1 cellular context compared by ENCODE assay signal in genomic region chr3:133753779-133754164, GRCh38.
A peak's percentile ranks its signal among the peaks of the same experiment; 100 is the strongest.
TF ChIP-seq lines count a peak whose summit lies in the region.

No MANE protein-coding gene starts in this region.

TF ChIP-seq in K562, 482 proteins besides CTCF, POLR2A, EP300 and RAD21 (continued from another document):
- TF ChIP-seq HNRNPL (IDR thresholded peaks at IDR 0.05; ENCODE audit: low read depth, low read length) (no peak), ZNF561 (CRISPR knock-in tag; conservative IDR thresholded peaks at IDR 0.05) (no peak), BCL6 (CRISPR knock-in tag; IDR thresholded peaks at IDR 0.05) (no peak), ZNF639 (CRISPR knock-in tag; conservative IDR thresholded peaks at IDR 0.05 in 1 of 2, IDR thresholded peaks at IDR 0.05 in 1 of 2) (no peak), POU5F1 (IDR thresholded peaks at IDR 0.05; ENCODE audit: borderline replicate concordance, low read depth, low read length, partially characterized antibody) (no peak), TEAD4 (IDR thresholded peaks at IDR 0.05; ENCODE audit: low read length) (peak; percentile 98), TEAD4 (CRISPR knock-in tag; IDR thresholded peaks at IDR 0.05; ENCODE audit: borderline replicate concordance) (no peak), THAP7 (CRISPR knock-in tag; IDR thresholded peaks at IDR 0.05) (no peak), ADNP (tag; IDR thresholded peaks at IDR 0.05) (no peak), ZNF24 (IDR thresholded peaks at IDR 0.05) (no peak), YY1 (IDR thresholded peaks at IDR 0.05; ENCODE audit: borderline replicate concordance in 1 of 3, control insufficient read depth in 1 of 3, extremely low read depth in 1 of 3, insufficient read depth in 3 of 3, insufficient read length in 1 of 3, insufficient replicate concordance in 2 of 3, low read depth in 1 of 3, low read length in 2 of 3) (no peak), PRPF4 (IDR thresholded peaks at IDR 0.05; ENCODE audit: insufficient read depth, low read depth, low read length, poor library complexity, severe bottlenecking) (no peak), NR3C1 (CRISPR knock-in tag; IDR thresholded peaks at IDR 0.05) (no peak), ZNF512 (tag; IDR thresholded peaks at IDR 0.05) (no peak), NCOA2 (IDR thresholded peaks at IDR 0.05; ENCODE audit: partially characterized antibody in 2 of 2) (peak in 1 of 2 experiments; percentile 19), ETS1 (conservative IDR thresholded peaks at IDR 0.05; ENCODE audit: control insufficient read depth, low read depth, low read length) (0 out of 2 replicates have a peak, but pooled peaks have one; percentile 63), ZNF707 (CRISPR knock-in tag; conservative IDR thresholded peaks at IDR 0.05) (no peak)
